ENCODE assay signal across 8 cellular contexts in the genomic region with DNA sequence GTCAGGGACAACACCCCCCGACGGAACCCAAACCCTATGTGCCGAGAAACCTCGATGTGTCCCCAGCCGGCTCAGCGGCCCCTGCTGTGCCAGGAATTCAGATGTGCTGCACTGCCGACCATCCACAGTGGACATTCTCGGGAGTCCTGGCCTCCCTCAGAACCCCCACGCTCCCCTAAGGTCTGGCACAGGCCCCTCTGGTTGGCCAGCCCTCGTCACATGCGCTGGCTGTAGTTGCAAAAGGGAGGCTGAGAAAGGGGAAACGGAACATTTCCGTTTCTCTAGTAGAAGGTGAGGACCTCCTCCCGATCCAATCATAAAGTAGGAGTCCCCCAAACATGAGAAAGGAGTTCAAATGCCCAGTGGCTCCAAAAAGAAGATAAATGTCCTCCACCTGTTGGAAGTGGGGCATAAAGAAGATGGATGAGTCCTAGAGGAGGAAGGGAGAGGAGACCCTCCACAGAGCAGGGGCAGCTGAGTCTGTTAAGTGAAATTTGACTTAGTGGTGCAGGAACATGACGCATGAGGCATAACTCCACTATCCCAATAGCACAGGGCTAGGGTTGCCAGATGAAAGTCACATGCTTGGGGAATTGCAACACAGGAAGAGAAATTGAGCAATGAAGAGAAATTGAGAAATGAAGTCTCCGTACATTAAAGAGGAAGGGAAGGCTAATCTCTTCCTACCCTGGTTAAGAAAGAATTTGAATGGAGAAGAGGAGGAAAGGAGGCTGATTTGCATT. TPM values are rescaled to one million over a fixed set of nuclear protein-coding genes. Genes with fewer than 3 reads are reported as not detected.
DNase-seq lines count a peak whose midpoint lies in the region; ATAC-seq and TF ChIP-seq lines count a peak whose summit lies in the region.

No MANE protein-coding gene starts in this region.

- H3K27ac ChIP-seq in layer of hippocampus (ENCODE audit: low read depth, low read length), result peak overlapping the region; percentile 81
- H3K27ac ChIP-seq in substantia nigra (ENCODE audit: low read depth, low read length, poor library complexity, severe bottlenecking), result peak overlapping the region; percentile 79

- no peaks in the 10 kb centered on the region for H3K27me3 ChIP-seq in layer of hippocampus (ENCODE audit: control insufficient read depth, insufficient read depth, low read length)

- peak; percentile 91 for DNase-seq in KBM-7
- peak; percentile 97 for DNase-seq in MCF 10A (ENCODE audit: unreplicated experiment)
- DNase-seq in substantia nigra (lab: John Stamatoyannopoulos, UW), result peak in 23 of 49 donors; percentile 15 to 71 (median 34)
- DNase-seq in NCI-H774 (lab: John Stamatoyannopoulos, UW), result no peak
- DNase-seq in activated effector memory CD4-positive, alpha-beta T cell treated with Interleukin-2 at 50 U/mL for 16 hours, result no peak

- H3K36me3 Mint-ChIP-seq in MCF 10A (ENCODE audit: insufficient read depth, unreplicated experiment), result no peaks in the 10 kb centered on the region

- no TSS peak for BruUV-seq in MCF 10A (replicated peaks; lab: Mats Ljungman, UMichigan)

- intact Hi-C loops in MCF 10A (cut with micrococcal nuclease), result loop anchor here (1.0 to 5.0 kb wide), 5 partner anchors 51 to 357 kb away; no protein-coding TSS in a partner anchor

- H3K27me3 Mint-ChIP-seq in MCF 10A (ENCODE audit: insufficient read depth, unreplicated experiment), result no peaks in the 10 kb centered on the region

- ATAC-seq in GM18909 (IDR thresholded peaks at IDR 0.05; ENCODE audit: poor library complexity, unreplicated experiment), result no peak
- no peak for ATAC-seq in GM21717 (IDR thresholded peaks at IDR 0.05; ENCODE audit: unreplicated experiment)

- H3K4me3 Mint-ChIP-seq in MCF 10A (ENCODE audit: unreplicated experiment), result peak overlapping the region; percentile 49

- no peak for TF ChIP-seq CTCF in MCF 10A (IDR thresholded peaks at IDR 0.05; ENCODE audit: unreplicated experiment)

- in situ Hi-C loops in KBM-7 (cut with MboI; ENCODE audit: low pct_unique_long_range_greater_than_20kb, low sequenced_read_pairs), result no loop called here

- peak overlapping the region; percentile 74 for H3K27ac Mint-ChIP-seq in MCF 10A (ENCODE audit: low read depth, unreplicated experiment)

- peaks cover 48% of the 10 kb centered on the region for H3K4me1 Mint-ChIP-seq in MCF 10A (ENCODE audit: insufficient read depth, unreplicated experiment)

- POLR2A ChIA-PET in MCF 10A (lab: Yijun Ruan, JAX), result interaction anchor here (0.6 to 4.9 kb wide), 14 partner anchors 8 to 250 kb away, joined by 3 to 90 read pairs (median 4); partner anchors contain the start of gene WSB1

- CTCF ChIA-PET in MCF 10A (lab: Yijun Ruan, JAX), result interaction anchor here (0.6 to 3.6 kb wide), 11 partner anchors 8 to 862 kb away, joined by 3 to 20 read pairs (median 4); no protein-coding TSS in a partner anchor

- H3K9me3 Mint-ChIP-seq in MCF 10A (ENCODE audit: unreplicated experiment), result no peaks in the 10 kb centered on the region

RNA-seq across cellular contexts. Expression of gene WSB1, which starts 49.3 kb away (rescaled TPM):
- 93.1 and 145 TPM in 2 replicates for total RNA-seq in MCF 10A (2022)

Comparison
In these comparisons a context has a peak if more than half of its experiments do, and no peak if none do; other contexts are left out.
1. DNase-seq: peak in KBM-7 (single experiment) and MCF 10A (single experiment); none in NCI-H774 (single experiment) and activated effector memory CD4-positive, alpha-beta T cell treated with Interleukin-2 at 50 U/mL for 16 hours (single experiment).